ENCODE assay signal across 27 cellular contexts in genomic region chr2:100761365-100761764, GRCh38. TPM values are rescaled to one million over a fixed set of nuclear protein-coding genes. Genes with fewer than 3 reads are reported as not detected.
"Had no signal": no experiment of that assay in that cellular context is flagged by ENCODE, and none has a peak within 500 bp of the region (broad histone marks: within the 10 kb centered on the region; RNA-seq: fewer than 3 reads in every experiment).

No MANE protein-coding gene starts in this region.

- H3K36me3 ChIP-seq: colonic mucosa, neutrophil, pancreas, right lobe of liver, suprapubic skin, transverse colon, upper lobe of right lung, uterus had no signal

- H3K27ac ChIP-seq: colonic mucosa, neutrophil, pancreas, right lobe of liver, suprapubic skin, transverse colon, upper lobe of right lung, uterus had no signal

- H3K4me1 Mint-ChIP-seq: endodermal cell; immature natural killer cell; memory B cell; naive B cell; neural crest cell; stimulated activated naive CD8-positive, alpha-beta T cell treated with anti-CD3 and anti-CD28 coated beads, Interleukin-15, amount 100 ng/mL, for 72 hours had no signal

- H3K36me3 Mint-ChIP-seq: immature natural killer cell; memory B cell; naive B cell; natural killer cell treated with Interleukin-12 subunit alpha and Interleukin-12 subunit beta and Interleukin-15 and Interleukin-18, amount 100 ng/mL, for 72 hours had no signal

- H3K4me3 ChIP-seq: colonic mucosa, lung, pancreas, right lobe of liver, suprapubic skin, transverse colon, upper lobe of right lung, uterus had no signal

- DNase-seq: colonic mucosa; effector CD8-positive, alpha-beta T cell; endodermal cell; hypothalamus; immature natural killer cell; islet precursor cell; kidney glomerular epithelial cell; left ventricle myocardium superior; naive B cell; pancreas; right lobe of liver; small intestine; stimulated activated CD4-positive, alpha-beta T cell treated with anti-CD3 and anti-CD28 coated beads, Interleukin-1b, Interleukin-23, amount 100 ng/mL, for 48 hours; stimulated activated CD4-positive, alpha-beta T cell treated with anti-CD3 and anti-CD28 coated beads, Interleukin-4, amount 100 ng/mL, for 1 hour; stimulated activated CD8-positive, alpha-beta memory T cell treated with anti-CD3 and anti-CD28 coated beads, Interleukin-4, amount 100 ng/mL, for 48 hours; stimulated activated naive CD4-positive, alpha-beta T cell; stimulated activated naive CD8-positive, alpha-beta T cell treated with anti-CD3 and anti-CD28 coated beads, Interleukin-15, amount 100 ng/mL, for 72 hours; transverse colon; upper lobe of right lung; uterus had no signal

- ATAC-seq: left ventricle myocardium superior; natural killer cell treated with Interleukin-12 subunit alpha and Interleukin-12 subunit beta and Interleukin-15 and Interleukin-18, amount 100 ng/mL, for 72 hours; pancreas; right lobe of liver; stimulated activated naive CD8-positive, alpha-beta T cell treated with anti-CD3 and anti-CD28 coated beads, Interleukin-15, amount 100 ng/mL, for 72 hours; upper lobe of right lung had no signal

- H3K27me3 Mint-ChIP-seq: stimulated activated naive CD8-positive, alpha-beta T cell treated with anti-CD3 and anti-CD28 coated beads, Interleukin-15, amount 100 ng/mL, for 72 hours had no signal

- H3K9me3 ChIP-seq: colonic mucosa, neutrophil, pancreas, right lobe of liver, suprapubic skin, transverse colon, upper lobe of right lung, uterus had no signal

- H3K27ac Mint-ChIP-seq: dendritic cell treated with granulocyte-macrophage colony-stimulating factor and Interleukin-4, amounts not matched to agents 40 ng/mL and 50 ng/mL, for 4 days; endodermal cell; immature natural killer cell; memory B cell; naive B cell; natural killer cell treated with Interleukin-12 subunit alpha and Interleukin-12 subunit beta and Interleukin-15 and Interleukin-18, amount 100 ng/mL, for 72 hours; stimulated activated naive CD8-positive, alpha-beta T cell treated with anti-CD3 and anti-CD28 coated beads, Interleukin-15, amount 100 ng/mL, for 72 hours had no signal

- H3K27me3 ChIP-seq: colonic mucosa, pancreas, right lobe of liver, suprapubic skin, transverse colon, upper lobe of right lung, uterus had no signal

- H3K4me1 ChIP-seq: colonic mucosa, pancreas, right lobe of liver, suprapubic skin, upper lobe of right lung had no signal

- H3K4me3 Mint-ChIP-seq: dendritic cell treated with granulocyte-macrophage colony-stimulating factor and Interleukin-4, amounts not matched to agents 40 ng/mL and 50 ng/mL, for 4 days; endodermal cell; immature natural killer cell; memory B cell; natural killer cell treated with Interleukin-12 subunit alpha and Interleukin-12 subunit beta and Interleukin-15 and Interleukin-18, amount 100 ng/mL, for 72 hours; neural crest cell; stimulated activated naive CD8-positive, alpha-beta T cell treated with anti-CD3 and anti-CD28 coated beads, Interleukin-15, amount 100 ng/mL, for 72 hours had no signal

RNA-seq across cellular contexts. Expression of gene NPAS2, which starts 58.6 kb away (rescaled TPM):
- polyA plus RNA-seq: immature natural killer cell had no signal
